9 cellular contexts compared by ENCODE assay signal in the genomic region with DNA sequence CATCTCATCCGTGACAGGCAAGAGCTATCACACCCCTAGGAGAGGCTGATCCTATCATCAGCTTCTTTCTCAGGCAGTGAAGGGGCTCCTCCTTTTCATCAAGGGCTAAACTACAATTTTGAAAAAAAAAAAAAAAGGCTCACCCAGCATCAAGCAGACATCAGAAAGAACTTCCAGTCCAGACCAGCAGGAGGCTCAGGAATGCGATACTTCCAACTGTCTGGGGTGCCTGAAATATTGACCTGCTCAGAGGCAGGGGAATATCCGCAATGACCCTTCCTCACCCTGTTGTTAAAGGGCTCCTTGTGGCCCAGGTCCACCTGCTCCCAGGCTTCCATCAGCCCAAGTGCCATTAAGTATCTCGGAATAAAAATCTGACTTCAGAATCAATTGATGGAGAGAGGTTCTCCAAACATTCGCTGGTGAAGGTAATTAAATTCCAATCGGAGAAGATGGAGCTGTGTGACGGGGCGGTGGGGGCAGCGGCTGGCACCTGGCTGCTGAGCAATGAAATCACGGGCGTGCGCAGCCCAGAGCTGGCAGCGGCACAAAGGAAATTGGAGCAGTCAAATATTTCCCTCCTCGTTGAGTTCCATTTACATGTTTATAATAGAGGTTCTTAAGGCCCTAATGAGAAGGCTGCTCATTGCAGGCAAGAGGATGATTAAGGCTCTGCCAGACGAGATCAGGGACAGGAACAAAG.
DNase-seq lines count a peak whose midpoint lies in the region; TF ChIP-seq lines count a peak whose summit lies in the region.
"Had no signal": no experiment of that assay in that cellular context is flagged by ENCODE, and none has a peak within 500 bp of the region (broad histone marks: within the 10 kb centered on the region; RNA-seq: fewer than 3 reads in every experiment).

No MANE protein-coding gene starts in this region.

- H3K27me3 ChIP-seq in mammary epithelial cell (ENCODE audit: insufficient read depth, low read length) (peaks cover 5% of the 10 kb centered on the region), SJCRH30 (no peaks in the 10 kb centered on the region)

- no peaks in the 10 kb centered on the region for H3K79me2 ChIP-seq in mammary epithelial cell (ENCODE audit: insufficient read depth, low read length)

- H3K36me3 ChIP-seq in mammary epithelial cell (ENCODE audit: insufficient read depth, low read length) (no peaks in the 10 kb centered on the region), SJCRH30 (no peaks in the 10 kb centered on the region)

- dilution Hi-C loops in mammary epithelial cell (cut with HindIII; ENCODE audit: low sequenced_read_pairs) = no loop called here

- TF ChIP-seq CTCF in GM12872 (IDR thresholded peaks at IDR 0.05; ENCODE audit: insufficient read depth, low read depth, low read length) (peak; percentile 38; the same call in 1 of the 3 replicates), mammary epithelial cell (conservative IDR thresholded peaks at IDR 0.05 in 1 of 2, IDR thresholded peaks at IDR 0.05 in 1 of 2; ENCODE audit: extremely low read depth in 1 of 2, insufficient read depth in 1 of 2, low read depth in 1 of 2, low read length in 2 of 2) (peak; percentile 37 to 44)

- BruUV-seq in mammary epithelial cell (replicated peaks; lab: Mats Ljungman, UMichigan) = no TSS peak

- no peak overlapping the region for H3K9ac ChIP-seq in mammary epithelial cell (ENCODE audit: insufficient read depth, low read length)

- DNase-seq in NCI-H2081 treated with DMSO at 0.1 percent for 48 hours (lab: John Stamatoyannopoulos, UW) (peak; percentile 88), mammary epithelial cell (no peak), posterior cingulate gyrus (peak in 7 of 10 donors; percentile 33 to 89 (median 55)), ecto neural progenitor cell (ENCODE audit: low spot score) (no peak), SJCRH30 (no peak), GM19240 (ENCODE audit: insufficient read length, low spot score) (no peak)
- DNase-seq: activated T-cell treated with anti-CD3 and anti-CD28 coated beads, Interleukin-2, amount 50 U/mL, for 72 hours had no signal

- H3K4me2 ChIP-seq in mammary epithelial cell (ENCODE audit: insufficient read depth, low read depth, low read length) = no peak overlapping the region

- CTCF ChIA-PET in mammary epithelial cell (lab: Charles Lee; ENCODE audit: low non-redundant PET) = interaction anchor here (0.6 kb wide), 2 partner anchors 92 to 228 kb away, joined by 16 to 19 read pairs; no protein-coding TSS in a partner anchor

- H3K4me3 ChIP-seq in mammary epithelial cell (replicated peaks in 1 of 3; ENCODE audit: insufficient read depth in 1 of 3, low read depth in 2 of 3, low read length in 3 of 3) = no peak overlapping the region
- H3K4me3 ChIP-seq in SJCRH30 = no peak overlapping the region
- H3K4me3 ChIP-seq: SK-N-MC had no signal

- H3K9me3 ChIP-seq in mammary epithelial cell (replicated peaks; ENCODE audit: insufficient read depth, low read length) = no peaks in the 10 kb centered on the region
- no peaks in the 10 kb centered on the region for H3K9me3 ChIP-seq in SJCRH30 (replicated peaks)

- intact Hi-C loops in mammary epithelial cell (cut with micrococcal nuclease) = no loop called here
- intact Hi-C loops in posterior cingulate gyrus (cut with DNase I) = no loop called here

- H3K27ac ChIP-seq in mammary epithelial cell (ENCODE audit: insufficient read depth, low read depth, low read length) = no peak overlapping the region
- no peak overlapping the region for H3K27ac ChIP-seq in SJCRH30
- H3K27ac ChIP-seq: SK-N-MC had no signal

- in situ Hi-C loops in mammary epithelial cell (cut with MboI; ENCODE audit: low sequenced_read_pairs in 2 of 2) = loop anchor here in 1 of 2 donors (25.0 kb wide), 2 partner anchors 245 to 595 kb away; partner anchors contain the start of gene NECTIN1

- H3K4me1 ChIP-seq in mammary epithelial cell (ENCODE audit: insufficient read depth, low read length) (no peaks in the 10 kb centered on the region), SJCRH30 (no peaks in the 10 kb centered on the region)

- WGBS in mammary epithelial cell (ENCODE audit: low coverage, missing lambda C conversion rate) = 51% methylated on average over 15 of the region's 15 CpGs

- H4K20me1 ChIP-seq in mammary epithelial cell (ENCODE audit: insufficient read depth, low read length) = no peaks in the 10 kb centered on the region

- H2AFZ ChIP-seq in mammary epithelial cell (ENCODE audit: low read depth, low read length) = no peak overlapping the region

Comparison
In these comparisons a context has a peak if more than half of its experiments do, and no peak if none do; other contexts are left out.
1. DNase-seq: peak in NCI-H2081 treated with DMSO at 0.1 percent for 48 hours (single experiment) and posterior cingulate gyrus (7 of 10); none in mammary epithelial cell (single experiment), ecto neural progenitor cell (single experiment), SJCRH30 (0 of 2) and GM19240 (single experiment).